Comparison of ENCODE assay signal across 11 cellular contexts in the genomic region with DNA sequence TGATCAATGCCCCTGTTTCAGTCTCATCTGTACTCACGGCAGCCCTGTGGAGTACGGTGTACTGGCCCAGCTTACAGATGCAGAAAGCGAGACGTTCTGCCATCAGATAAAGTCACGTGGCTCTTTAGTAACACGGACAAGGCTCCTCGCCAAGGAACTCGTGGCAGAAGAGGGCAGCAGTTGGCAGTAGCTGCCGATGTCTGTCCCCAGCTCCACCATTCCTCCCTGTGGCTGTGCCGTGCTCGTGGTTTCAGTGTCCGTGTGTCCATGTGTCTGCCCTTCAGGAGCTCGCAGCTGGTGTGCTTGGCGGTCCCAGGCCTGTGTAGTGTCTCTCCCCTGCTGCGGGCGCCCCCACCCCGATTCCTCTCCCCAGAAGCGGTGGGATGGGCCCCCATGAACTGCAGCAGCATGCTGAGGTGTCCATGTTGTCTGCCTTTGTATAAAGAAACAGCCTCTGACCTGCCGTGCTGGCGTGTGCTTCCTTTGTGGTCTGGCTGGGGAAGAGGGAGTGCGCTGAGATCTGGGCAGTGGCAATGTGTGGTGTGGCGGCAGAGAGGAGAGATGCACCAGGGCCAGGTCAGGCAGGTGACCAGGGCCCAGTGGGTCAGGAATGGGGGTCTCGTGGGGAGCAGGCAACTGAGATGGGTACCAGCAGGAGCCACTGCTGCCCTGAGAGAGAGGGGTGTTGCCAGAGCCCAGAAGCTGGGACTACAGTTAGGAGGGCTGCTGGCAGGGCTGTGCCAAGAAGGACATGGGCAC. TPM values are rescaled to one million over a fixed set of nuclear protein-coding genes. Genes with fewer than 3 reads are reported as not detected.
DNase-seq lines count a peak whose midpoint lies in the region; ATAC-seq, FAIRE-seq and TF ChIP-seq lines count a peak whose summit lies in the region.
"Had no signal": no experiment of that assay in that cellular context is flagged by ENCODE, and none has a peak within 500 bp of the region (broad histone marks: within the 10 kb centered on the region; RNA-seq: fewer than 3 reads in every experiment).

No MANE protein-coding gene starts in this region.

- no peak for DNase-seq in Right ventricle myocardium inferior (ENCODE audit: missing footprints)
- DNase-seq in right atrium auricular region (ENCODE audit: low spot score): no peak
- peak; percentile 56 to 89 (median 82) for DNase-seq in dorsolateral prefrontal cortex
- DNase-seq in midbrain (lab: John Stamatoyannopoulos, UW): peak; percentile 70
- no peak for DNase-seq in urothelium cell line (ENCODE audit: low spot score)
- DNase-seq in GM23248: no peak
- DNase-seq in omental fat pad (ENCODE audit: low spot score): no peak
- DNase-seq: activated CD4-positive, alpha-beta T cell treated with anti-CD3 and anti-CD28 coated beads, Interleukin-2, amount 50 U/mL, for 1 hour; activated naive CD4-positive, alpha-beta T cell treated with anti-CD3 and anti-CD28 coated beads, Interleukin-2, amount 10 ng/mL, durations not matched to agents 7 days and 5 days; effector memory CD8-positive, alpha-beta T cell had no signal

- no peaks in the 10 kb centered on the region for H3K9me2 ChIP-seq in GM23248 (ENCODE audit: insufficient read depth)

- in situ Hi-C loops in GM23248 (cut with MboI): no loop called here

- H3K4me1 ChIP-seq in right atrium auricular region (peaks cover 0 to 6% of the 10 kb centered on the region in 2 donors), GM23248 (ENCODE audit: insufficient read depth) (no peaks in the 10 kb centered on the region)

- no peak for TF ChIP-seq CTCF in right atrium auricular region (IDR thresholded peaks at IDR 0.05)
- peak in 34 of 56 donors; percentile 5 to 61 (median 33) for TF ChIP-seq CTCF in dorsolateral prefrontal cortex (IDR thresholded peaks at IDR 0.05 in 54 of 56, conservative IDR thresholded peaks at IDR 0.05 in 2 of 56; ENCODE audit: low read depth in 1 of 56, partially characterized antibody in 56 of 56)
- TF ChIP-seq CTCF in omental fat pad (IDR thresholded peaks at IDR 0.05): no peak

- H4K20me1 ChIP-seq in GM23248 (ENCODE audit: insufficient read depth): no peaks in the 10 kb centered on the region

- H3K9ac ChIP-seq in GM23248: no peak overlapping the region

- H3K9me3 ChIP-seq in right atrium auricular region (no peaks in the 10 kb centered on the region), GM23248 (ENCODE audit: low read depth) (no peaks in the 10 kb centered on the region)

- no peak overlapping the region for H3K4me2 ChIP-seq in GM23248 (ENCODE audit: unreplicated experiment)

- H3F3A ChIP-seq in GM23248 (ENCODE audit: insufficient read depth): no peaks in the 10 kb centered on the region

- peak; percentile 27 for FAIRE-seq in urothelium cell line (lab: Jason Lieb, UNC)

- no peak overlapping the region for H2AFZ ChIP-seq in GM23248

- ATAC-seq in Right ventricle myocardium inferior (peak; percentile 35), omental fat pad (ENCODE audit: low FRiP score) (no peak)
- no peak for ATAC-seq in activated CD4-positive, CD25-positive, alpha-beta regulatory T cell treated with anti-CD3 and anti-CD28 coated beads, Interleukin-2, amount 50 U/mL, for 24 hours
- ATAC-seq: effector memory CD8-positive, alpha-beta T cell had no signal

- H3K27ac ChIP-seq in right atrium auricular region (no peak overlapping the region), dorsolateral prefrontal cortex (peak overlapping the region in 53 of 59 donors; percentile 6 to 87 (median 64)), GM23248 (no peak overlapping the region)

- H3K27me3 ChIP-seq in right atrium auricular region (no peaks in the 10 kb centered on the region), dorsolateral prefrontal cortex (no peaks in the 10 kb centered on the region), GM23248 (replicated peaks; ENCODE audit: insufficient read depth) (no peaks in the 10 kb centered on the region)

- 83 to 84% methylated on average over 23 of the region's 23 CpGs for WGBS in GM23248 (ENCODE audit: low coverage in 1 of 2, low lambda C conversion rate in 2 of 2, missing lambda C conversion rate in 2 of 2), 2 experiments

- peaks cover 42% of the 10 kb centered on the region for H3K36me3 ChIP-seq in right atrium auricular region
- no peaks in the 10 kb centered on the region for H3K36me3 ChIP-seq in GM23248 (ENCODE audit: low read depth)

- intact Hi-C loops in Right ventricle myocardium inferior (cut with DNase I): no loop called here
- intact Hi-C loops in dorsolateral prefrontal cortex (cut with DNase I): loop anchor here in 1 of 2 donors (2.0 to 10.0 kb wide), 2 partner anchors 26 to 276 kb away; partner anchors contain the start of gene POR

- no peaks in the 10 kb centered on the region for H3K79me2 ChIP-seq in GM23248 (ENCODE audit: insufficient read depth)

- H3K4me3 ChIP-seq in right atrium auricular region (no peak overlapping the region), dorsolateral prefrontal cortex (peak overlapping the region in 16 of 59 donors; percentile 1 to 37 (median 12)), GM23248 (no peak overlapping the region)

RNA-seq across cellular contexts. Expression of gene RHBDD2, which starts 9.8 kb away (rescaled TPM):
- total RNA-seq in Right ventricle myocardium inferior (16.7 TPM), right atrium auricular region (10 to 100 TPM; 43.5 to 60.0 TPM), dorsolateral prefrontal cortex (100 to 1,000 TPM; 127 to 309 (median 221) TPM), omental fat pad (10 to 100 TPM; 31.8 to 51.9 (median 33.0) TPM)
- total RNA-seq in GM23248 (2014; rRNA removed; shearing (Covaris generic)): 28.1 and 35.5 TPM in 2 replicates
- 61.0 and 62.2 TPM in 2 replicates for polyA plus RNA-seq in GM23248 (2016; fragmentation: Nextera tagmentation; extraction: Ambion mirVana)

RNA-seq across cellular contexts. Expression of gene POR, which starts 26.3 kb away (rescaled TPM):
- total RNA-seq in Right ventricle myocardium inferior: 66.3 TPM
- total RNA-seq in right atrium auricular region: 10 to 100 TPM; 53.4 to 85.3 TPM
- 100 to 1,000 TPM in 9 of 120 experiments, 10 to 100 TPM in 111; 52.3 to 111 (median 78.1) TPM for total RNA-seq in dorsolateral prefrontal cortex
- total RNA-seq in GM23248 (2014; rRNA removed; shearing (Covaris generic)): 38.2 and 42.7 TPM in 2 replicates
- polyA plus RNA-seq in GM23248 (2016; fragmentation: Nextera tagmentation; extraction: Ambion mirVana): 54.4 and 58.6 TPM in 2 replicates
- total RNA-seq in omental fat pad: 100 to 1,000 TPM; 105 to 243 (median 150) TPM

Comparison
In these comparisons a context has a peak if more than half of its experiments do, and no peak if none do; other contexts are left out.
1. DNase-seq: peak in dorsolateral prefrontal cortex (10 of 10) and midbrain (single experiment); none in Right ventricle myocardium inferior (single experiment), right atrium auricular region (single experiment), urothelium cell line (single experiment), GM23248 (single experiment) and omental fat pad (single experiment).
2. H3K27ac ChIP-seq: peak in dorsolateral prefrontal cortex (53 of 59); none in right atrium auricular region (0 of 2) and GM23248 (single experiment).
3. CTCF ChIP-seq: peak in dorsolateral prefrontal cortex (34 of 56); none in right atrium auricular region (0 of 2) and omental fat pad (0 of 3).